ENCODE assay signal across 17 cellular contexts in the genomic region with DNA sequence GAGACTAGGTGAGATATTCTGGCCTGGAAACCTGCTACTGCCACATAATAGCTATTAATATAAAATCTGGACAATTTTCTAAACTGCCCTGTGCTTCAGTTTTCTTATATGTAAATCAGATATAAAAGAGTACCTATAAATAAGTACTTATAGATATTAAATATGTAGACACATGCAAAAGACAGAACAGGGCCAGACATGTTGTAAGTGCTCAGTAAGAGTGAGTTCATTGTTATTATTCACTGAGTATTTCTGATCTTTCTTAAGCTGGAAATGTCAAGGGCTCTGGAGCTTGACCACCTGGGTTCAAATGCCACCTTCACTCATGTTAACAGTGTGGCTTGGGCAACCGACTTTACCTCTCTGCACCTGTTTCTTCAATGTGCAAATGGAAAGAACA.
DNase-seq lines count a peak whose midpoint lies in the region; ATAC-seq and TF ChIP-seq lines count a peak whose summit lies in the region.
"Had no signal": no experiment of that assay in that cellular context is flagged by ENCODE, and none has a peak within 500 bp of the region (broad histone marks: within the 10 kb centered on the region; RNA-seq: fewer than 3 reads in every experiment).

No MANE protein-coding gene starts in this region.

- no peak overlapping the region for H2AFZ ChIP-seq in OCI-LY1 (ENCODE audit: low read length)

- H3K4me1 Mint-ChIP-seq in T-cell = no peaks in the 10 kb centered on the region
- H3K4me1 Mint-ChIP-seq in CD8-positive, alpha-beta T cell (ENCODE audit: low read depth) = no peaks in the 10 kb centered on the region
- H3K4me1 Mint-ChIP-seq: CD4-positive, CD25-positive, alpha-beta regulatory T cell had no signal

- no peak overlapping the region for H3K9ac ChIP-seq in OCI-LY1 (ENCODE audit: low read length)
- H3K9ac ChIP-seq in mesendoderm (ENCODE audit: low read length) = no peak overlapping the region

- intact Hi-C loops in CD8-positive, alpha-beta T cell (cut with DNase I, micrococcal nuclease) = no loop called here

- H3K27ac Mint-ChIP-seq in T-cell = no peak overlapping the region
- no peak overlapping the region for H3K27ac Mint-ChIP-seq in CD8-positive, alpha-beta T cell
- H3K27ac Mint-ChIP-seq: CD4-positive, CD25-positive, alpha-beta regulatory T cell; H9 had no signal

- H3K4ac ChIP-seq in mesendoderm (ENCODE audit: low read depth, low read length) = no peak overlapping the region

- no peak overlapping the region for H4K5ac ChIP-seq in mesendoderm (ENCODE audit: low read length)

- H3K36me3 ChIP-seq in OCI-LY1 (ENCODE audit: insufficient read depth, low read length) = no peaks in the 10 kb centered on the region
- no peaks in the 10 kb centered on the region for H3K36me3 ChIP-seq in mesendoderm (ENCODE audit: control insufficient read depth, insufficient read depth, low read length)
- H3K36me3 ChIP-seq in CD8-positive, alpha-beta T cell (ENCODE audit: insufficient read depth, low read length) = no peaks in the 10 kb centered on the region

- no peak overlapping the region for H2BK5ac ChIP-seq in mesendoderm (ENCODE audit: low read length)

- DNase-seq in NCI-H2107 treated with DMSO at 0.1 percent for 48 hours (lab: John Stamatoyannopoulos, UW; ENCODE audit: unreplicated experiment) = peak; percentile 36
- no peak for DNase-seq in NCI-H2107 (lab: John Stamatoyannopoulos, UW)
- peak; percentile 81 for DNase-seq in NCI-H1105 treated with DMSO at 0.1 percent for 48 hours (lab: John Stamatoyannopoulos, UW)
- DNase-seq in mesendoderm = no peak
- DNase-seq in T-cell = no peak
- DNase-seq in superior temporal gyrus (ENCODE audit: extremely low spot score) = no peak
- no peak for DNase-seq in CD8-positive, alpha-beta T cell
- DNase-seq: Calu3; CD4-positive, CD25-positive, alpha-beta regulatory T cell; DMS 273 treated with DMSO at 0.1 percent for 48 hours; EL; GDM1; GOT3; H9; IMR-90 had no signal

- peaks cover 2 to 7% (median 6%) of the 10 kb centered on the region in 3 donors for H3K9me3 Mint-ChIP-seq in T-cell
- H3K9me3 Mint-ChIP-seq in CD8-positive, alpha-beta T cell = peaks cover 2% of the 10 kb centered on the region
- H3K9me3 Mint-ChIP-seq: H9 had no signal

- H3K18ac ChIP-seq in mesendoderm (ENCODE audit: low read length) = peak overlapping the region; percentile 84

- H4K8ac ChIP-seq in mesendoderm (ENCODE audit: low read depth, low read length) = no peak overlapping the region

- no peaks in the 10 kb centered on the region for H4K20me1 ChIP-seq in OCI-LY1 (ENCODE audit: insufficient read depth, low read length)

- no peaks in the 10 kb centered on the region for H3K9me2 ChIP-seq in OCI-LY1 (ENCODE audit: low read depth, low read length)

- POLR2A ChIA-PET in T-cell (lab: Charles Lee) = no interaction called here
- POLR2A ChIA-PET in CD8-positive, alpha-beta T cell (lab: Charles Lee) = no interaction called here

- no peak overlapping the region for H2BK15ac ChIP-seq in mesendoderm (replicated peaks; ENCODE audit: low read depth)

- H3K4me1 ChIP-seq in OCI-LY1 (ENCODE audit: insufficient read depth, low read length, severe bottlenecking) = peaks cover 42% of the 10 kb centered on the region
- peaks cover 6% of the 10 kb centered on the region for H3K4me1 ChIP-seq in mesendoderm (ENCODE audit: control insufficient read depth, low read depth, low read length)
- H3K4me1 ChIP-seq in CD8-positive, alpha-beta T cell (ENCODE audit: insufficient read depth, low read length) = no peaks in the 10 kb centered on the region

- H3K56ac ChIP-seq in mesendoderm (ENCODE audit: low read length) = no peak overlapping the region

- peaks cover 10 to 18% of the 10 kb centered on the region in 2 donors for H3K27me3 Mint-ChIP-seq in T-cell
- H3K27me3 Mint-ChIP-seq in CD8-positive, alpha-beta T cell (ENCODE audit: low read depth) = peaks cover 4% of the 10 kb centered on the region

- H3K27me3 ChIP-seq in OCI-LY1 (ENCODE audit: insufficient read depth, low read length) (no peaks in the 10 kb centered on the region), mesendoderm (ENCODE audit: insufficient read depth, low read length, poor library complexity) (no peaks in the 10 kb centered on the region)
- H3K27me3 ChIP-seq in CD8-positive, alpha-beta T cell (ENCODE audit: insufficient read depth, low read length) = no peaks in the 10 kb centered on the region

- no CpG with 5 or more reads among the region's 1 CpG for WGBS in mesendoderm (ENCODE audit: extremely low coverage, insufficient coverage, low lambda C conversion rate)

- peak overlapping the region; percentile 55 for H2BK120ac ChIP-seq in mesendoderm (ENCODE audit: low read depth, low read length)

- no peaks in the 10 kb centered on the region for H3K36me3 Mint-ChIP-seq in T-cell
- H3K36me3 Mint-ChIP-seq in CD8-positive, alpha-beta T cell = no peaks in the 10 kb centered on the region
- H3K36me3 Mint-ChIP-seq: CD4-positive, CD25-positive, alpha-beta regulatory T cell had no signal

- peak overlapping the region; percentile 88 for H3K27ac ChIP-seq in OCI-LY1 (ENCODE audit: low read depth, low read length, poor library complexity, severe bottlenecking)
- no peak overlapping the region for H3K27ac ChIP-seq in mesendoderm (ENCODE audit: low read depth, low read length)
- no peak overlapping the region for H3K27ac ChIP-seq in CD8-positive, alpha-beta T cell (ENCODE audit: low read depth, low read length)
- H3K27ac ChIP-seq: 22Rv1 had no signal

- CTCF ChIA-PET in T-cell (lab: Charles Lee) = interaction anchor here in 1 of 2 donors (0.6 kb wide), 1 partner anchor 661 kb away, joined by 4 read pairs; no protein-coding TSS in a partner anchor
- CTCF ChIA-PET in CD8-positive, alpha-beta T cell (lab: Charles Lee) = no interaction called here

- no peak overlapping the region for H3K4me3 ChIP-seq in OCI-LY1 (ENCODE audit: low read depth, low read length, poor library complexity, severe bottlenecking)
- H3K4me3 ChIP-seq in mesendoderm (ENCODE audit: low read length) = no peak overlapping the region
- no peak overlapping the region for H3K4me3 ChIP-seq in CD8-positive, alpha-beta T cell (ENCODE audit: low read depth, low read length)

- no peaks in the 10 kb centered on the region for H3K79me2 ChIP-seq in OCI-LY1 (ENCODE audit: insufficient read depth, low read length)
- H3K79me2 ChIP-seq in mesendoderm (ENCODE audit: control insufficient read depth, insufficient read depth, low read length) = no peaks in the 10 kb centered on the region

- H3K23ac ChIP-seq in mesendoderm (ENCODE audit: low read length) = no peak overlapping the region

- no peaks in the 10 kb centered on the region for H3K9me3 ChIP-seq in OCI-LY1 (ENCODE audit: low read length)
- H3K9me3 ChIP-seq in CD8-positive, alpha-beta T cell (ENCODE audit: low read length) = no peaks in the 10 kb centered on the region

- no peak overlapping the region for H3K4me2 ChIP-seq in OCI-LY1 (ENCODE audit: low read length)
- no peak overlapping the region for H3K4me2 ChIP-seq in mesendoderm (ENCODE audit: low read length)

- H2AK5ac ChIP-seq in mesendoderm (ENCODE audit: low read length) = no peak overlapping the region

- H3K79me1 ChIP-seq in mesendoderm (ENCODE audit: low read length) = no peaks in the 10 kb centered on the region

- no peak for ATAC-seq in T-cell (replicated peaks in 1 of 4)
- ATAC-seq in CD8-positive, alpha-beta T cell = no peak

- TF ChIP-seq CTCF in OCI-LY1 (IDR thresholded peaks at IDR 0.05; ENCODE audit: low read length) = no peak
- no peak for TF ChIP-seq CTCF in CD8-positive, alpha-beta T cell (IDR thresholded peaks at IDR 0.05)

- no peak overlapping the region for H3K4me3 Mint-ChIP-seq in T-cell
- no peak overlapping the region for H3K4me3 Mint-ChIP-seq in CD8-positive, alpha-beta T cell
- H3K4me3 Mint-ChIP-seq: CD4-positive, CD25-positive, alpha-beta regulatory T cell; H9 had no signal

- H3F3A ChIP-seq in OCI-LY1 (ENCODE audit: insufficient read depth, low read length) = no peaks in the 10 kb centered on the region

Comparison
In these comparisons a context has a peak if more than half of its experiments do, and no peak if none do; other contexts are left out.
1. DNase-seq: peak in NCI-H2107 treated with DMSO at 0.1 percent for 48 hours (single experiment) and NCI-H1105 treated with DMSO at 0.1 percent for 48 hours (single experiment); none in NCI-H2107 (single experiment), mesendoderm (single experiment), T-cell (0 of 34), superior temporal gyrus (single experiment) and CD8-positive, alpha-beta T cell (0 of 7).